In genomic region chr5:108687599-108688220, GRCh38 we compare ENCODE assay signal across 11 cellular contexts.
DNase-seq lines count a peak whose midpoint lies in the region; ATAC-seq and TF ChIP-seq lines count a peak whose summit lies in the region.
"Had no signal": no experiment of that assay in that cellular context is flagged by ENCODE, and none has a peak within 500 bp of the region (broad histone marks: within the 10 kb centered on the region; RNA-seq: fewer than 3 reads in every experiment).

No MANE protein-coding gene starts in this region.

- peak; percentile 10 for DNase-seq in GM04504 (ENCODE audit: low read depth)
- DNase-seq in astrocyte of the hippocampus (ENCODE audit: low read depth, low spot score), result peak; percentile 40
- DNase-seq in nephron progenitor cell, result no peak
- no peak for DNase-seq in stimulated activated CD4-positive, alpha-beta T cell treated with anti-CD3 and anti-CD28 coated beads, Interleukin-1b, Interleukin-23, amount 100 ng/mL, for 48 hours
- DNase-seq in middle frontal gyrus (ENCODE audit: extremely low spot score, low spot score), result no peak
- no peak for DNase-seq in GM19240 (ENCODE audit: insufficient read length, low spot score)
- no peak for DNase-seq in NCI-H1048 (lab: John Stamatoyannopoulos, UW)
- DNase-seq: CD8-positive, alpha-beta T cell; NCI-H2029 treated with DMSO at 0.1 percent for 48 hours had no signal

- ATAC-seq in HG02852 (IDR thresholded peaks at IDR 0.05; ENCODE audit: unreplicated experiment), result peak; percentile 59
- ATAC-seq: CD8-positive, alpha-beta T cell had no signal

- H3K4me3 Mint-ChIP-seq in nephron progenitor cell, result no peak overlapping the region
- H3K4me3 Mint-ChIP-seq: CD8-positive, alpha-beta T cell; T-helper 1 cell treated with Interleukin-12 subunit alpha and Interleukin-12 subunit beta and Interleukin-4 antibody, amounts not matched to agents 30 μg/mL and 1 μg/mL, for 36 hours had no signal

- H3K4me1 Mint-ChIP-seq in nephron progenitor cell, result peaks cover 13% of the 10 kb centered on the region

- TF ChIP-seq CTCF in nephron progenitor cell (IDR thresholded peaks at IDR 0.05), result no peak

- no peaks in the 10 kb centered on the region for H3K9me3 Mint-ChIP-seq in nephron progenitor cell
- H3K9me3 Mint-ChIP-seq: CD8-positive, alpha-beta T cell; T-helper 1 cell treated with Interleukin-12 subunit alpha and Interleukin-12 subunit beta and Interleukin-4 antibody, amounts not matched to agents 30 μg/mL and 1 μg/mL, for 36 hours had no signal

- peak overlapping the region; percentile 47 for H3K27ac Mint-ChIP-seq in nephron progenitor cell
- H3K27ac Mint-ChIP-seq: CD8-positive, alpha-beta T cell; T-helper 1 cell treated with Interleukin-12 subunit alpha and Interleukin-12 subunit beta and Interleukin-4 antibody, amounts not matched to agents 30 μg/mL and 1 μg/mL, for 36 hours had no signal

- no peaks in the 10 kb centered on the region for H3K27me3 Mint-ChIP-seq in nephron progenitor cell (ENCODE audit: low read depth, poor library complexity)

- H3K36me3 Mint-ChIP-seq in nephron progenitor cell (ENCODE audit: low read depth), result no peaks in the 10 kb centered on the region
- H3K36me3 Mint-ChIP-seq: CD8-positive, alpha-beta T cell had no signal

Comparison
In these comparisons a context has a peak if more than half of its experiments do, and no peak if none do; other contexts are left out.
1. DNase-seq: peak in GM04504 (single experiment) and astrocyte of the hippocampus (single experiment); none in nephron progenitor cell (single experiment), stimulated activated CD4-positive, alpha-beta T cell treated with anti-CD3 and anti-CD28 coated beads, Interleukin-1b, Interleukin-23, amount 100 ng/mL, for 48 hours (single experiment), middle frontal gyrus (single experiment), GM19240 (single experiment) and NCI-H1048 (single experiment).